In the genomic region with DNA sequence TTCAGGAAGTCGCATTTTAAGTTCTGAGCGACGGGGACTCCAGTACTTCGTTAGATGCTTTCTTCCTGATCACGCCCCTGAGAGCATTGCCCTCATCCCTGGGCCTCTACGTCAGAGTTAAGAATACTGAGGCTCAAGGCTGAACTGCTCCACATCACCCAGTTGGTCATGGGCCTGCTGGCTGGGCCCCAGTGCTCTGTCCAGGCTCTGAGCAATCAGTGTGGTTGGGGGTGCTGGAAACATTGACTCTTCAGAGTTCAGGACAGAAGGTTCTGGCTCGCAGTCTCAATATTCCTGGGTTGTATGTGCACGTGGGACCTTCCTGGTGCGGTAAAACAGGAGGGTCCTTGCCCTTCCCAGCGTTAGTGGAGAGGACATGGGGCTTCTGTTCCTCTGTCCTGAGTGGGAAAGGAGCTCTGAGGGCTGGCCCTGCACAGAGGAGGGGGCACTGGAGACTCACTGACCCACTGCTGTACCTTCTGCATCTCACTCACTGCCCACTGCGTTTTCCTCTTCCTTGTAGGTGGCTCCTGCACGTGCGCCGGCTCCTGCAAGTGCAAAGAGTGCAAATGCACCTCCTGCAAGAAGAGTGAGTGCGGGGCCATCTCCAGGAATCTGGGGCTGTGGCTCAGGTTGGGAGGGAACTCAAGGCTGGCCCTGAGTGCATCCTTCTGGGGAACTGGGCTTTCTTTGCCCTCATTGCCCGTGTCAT, we compare ENCODE assay signal across 8 cellular contexts. TPM values are rescaled to one million over a fixed set of nuclear protein-coding genes. Genes with fewer than 3 reads are reported as not detected.
DNase-seq lines count a peak whose midpoint lies in the region; ATAC-seq and TF ChIP-seq lines count a peak whose summit lies in the region.

No MANE protein-coding gene starts in this region.

- H4K8ac ChIP-seq in IMR-90 (ENCODE audit: low read depth in 2 of 2, low read length in 2 of 2) (peak overlapping the region; percentile 90 to 98), mesenchymal stem cell (ENCODE audit: low read length) (peak overlapping the region; percentile 79)

- TF ChIP-seq RAD21 in IMR-90 (IDR thresholded peaks at IDR 0.05; ENCODE audit: low read length): no peak

- H2AFZ ChIP-seq in IMR-90 (replicated peaks; ENCODE audit: low read length, poor library complexity) (peak overlapping the region; percentile 98), mesenchymal stem cell (ENCODE audit: low read depth, low read length) (peak overlapping the region; percentile 68)

- peaks cover 0 to 7% (median 0%) of the 10 kb centered on the region in 7 donors for H3K9me3 Mint-ChIP-seq in CD14-positive monocyte

- H3K14ac ChIP-seq in IMR-90 (replicated peaks; ENCODE audit: low read depth, low read length): peak overlapping the region; percentile 96
- peak overlapping the region in 1 of 2 experiments; percentile 96 for H3K14ac ChIP-seq in mesenchymal stem cell (ENCODE audit: low read length in 2 of 2)

- H3K27me3 ChIP-seq in IMR-90 (ENCODE audit: control insufficient read depth, insufficient read depth, low read length) (peaks cover 2% of the 10 kb centered on the region), colonic mucosa (no peaks in the 10 kb centered on the region), mesenchymal stem cell (ENCODE audit: control insufficient read depth in 1 of 2, insufficient read depth in 1 of 2, low read length in 2 of 2) (peaks cover 0 to 1% of the 10 kb centered on the region in 2 experiments), uterus (no peaks in the 10 kb centered on the region)

- peak overlapping the region; percentile 88 for H3K56ac ChIP-seq in IMR-90 (ENCODE audit: extremely low read depth, insufficient read depth, low read length)

- DNase-seq in CD14-positive monocyte (ENCODE audit: low spot score): no peak
- peak; percentile 86 for DNase-seq in IMR-90
- DNase-seq in colonic mucosa: peak; percentile 66
- peak; percentile 91 for DNase-seq in mesenchymal stem cell
- peak; percentile 72 to 76 for DNase-seq in uterus
- no peak for DNase-seq in GM10248 (ENCODE audit: extremely low spot score)

- WGBS in IMR-90 (ENCODE audit: extremely low coverage in 2 of 2, insufficient read length in 1 of 2), 2 experiments: 20% methylated on average over 4 of the region's 16 CpGs; no CpG with 5 or more reads in 1 of the 2 experiments
- 16% methylated on average over 13 of the region's 16 CpGs for WGBS in mesenchymal stem cell

- H2BK120ac ChIP-seq in IMR-90 (ENCODE audit: low read depth, low read length) (peak overlapping the region; percentile 86), mesenchymal stem cell (ENCODE audit: low read depth, low read length) (no peak overlapping the region)

- peak overlapping the region; percentile 85 for H3K27ac ChIP-seq in IMR-90 (ENCODE audit: insufficient read depth, low read length)
- peak overlapping the region; percentile 86 for H3K27ac ChIP-seq in colonic mucosa
- H3K27ac ChIP-seq in mesenchymal stem cell (ENCODE audit: low read length, poor library complexity, severe bottlenecking): peak overlapping the region; percentile 55
- peak overlapping the region; percentile 85 to 88 for H3K27ac ChIP-seq in uterus

- H3K4me1 ChIP-seq in IMR-90 (ENCODE audit: control insufficient read depth, insufficient read depth, low read length) (peaks cover 17% of the 10 kb centered on the region), colonic mucosa (peaks cover 3% of the 10 kb centered on the region), mesenchymal stem cell (ENCODE audit: control insufficient read depth, insufficient read depth, low read depth, low read length) (peaks cover 22% of the 10 kb centered on the region), uterus (peaks cover 0 to 3% of the 10 kb centered on the region in 2 donors)

- peak overlapping the region in 4 of 7 donors; percentile 71 to 84 (median 78) for H3K27ac Mint-ChIP-seq in CD14-positive monocyte

- peak overlapping the region; percentile 93 to 98 for H3K4me3 Mint-ChIP-seq in CD14-positive monocyte

- H2BK12ac ChIP-seq in mesenchymal stem cell (ENCODE audit: low read length in 2 of 2): peak overlapping the region; percentile 91 to 92

- peak overlapping the region; percentile 62 for H2AK5ac ChIP-seq in IMR-90 (ENCODE audit: low read depth, low read length)
- peak overlapping the region; percentile 61 for H2AK5ac ChIP-seq in mesenchymal stem cell (ENCODE audit: low read length, severe bottlenecking)

- H3K4ac ChIP-seq in IMR-90 (ENCODE audit: low read depth, low read length): peak overlapping the region; percentile 95
- peak overlapping the region; percentile 63 to 66 for H3K4ac ChIP-seq in mesenchymal stem cell (ENCODE audit: low read depth in 1 of 2, low read length in 2 of 2)

- peak overlapping the region; percentile 97 for H2AK9ac ChIP-seq in IMR-90 (replicated peaks; ENCODE audit: low read depth, low read length, poor library complexity)

- H4K91ac ChIP-seq in IMR-90 (ENCODE audit: insufficient read depth, low read depth, low read length): peak overlapping the region; percentile 96
- peak overlapping the region; percentile 34 for H4K91ac ChIP-seq in mesenchymal stem cell (ENCODE audit: low read length)

- H2BK5ac ChIP-seq in IMR-90 (ENCODE audit: low read depth, low read length, poor library complexity, severe bottlenecking) (peak overlapping the region; percentile 92), mesenchymal stem cell (ENCODE audit: low read depth, low read length, poor library complexity, severe bottlenecking) (no peak overlapping the region)

- H3K4me3 ChIP-seq in IMR-90 (ENCODE audit: insufficient read depth, low read depth, low read length) (peak overlapping the region; percentile 51), colonic mucosa (peak overlapping the region; percentile 79), mesenchymal stem cell (ENCODE audit: insufficient read depth in 1 of 2, low read depth in 1 of 2, low read length in 2 of 2) (peak overlapping the region; percentile 61 to 81), uterus (peak overlapping the region; percentile 46 to 54)

- H2BK20ac ChIP-seq in IMR-90 (ENCODE audit: low read depth, low read length): peak overlapping the region; percentile 30; the same call in 1 of the 2 replicates

- TSS peak; percentile 98 for BruUV-seq in IMR-90 (replicated peaks; lab: Mats Ljungman, UMichigan)

- H2BK15ac ChIP-seq in IMR-90 (ENCODE audit: low read depth, low read length): peak overlapping the region; percentile 52; the same call in 2 of the 3 replicates
- H2BK15ac ChIP-seq in mesenchymal stem cell (ENCODE audit: low read depth, poor library complexity, severe bottlenecking): peak overlapping the region; percentile 65

- TF ChIP-seq POLR2A in IMR-90 (IDR thresholded peaks at IDR 0.05; ENCODE audit: low read depth, low read length): peak; percentile 18
- no peak for TF ChIP-seq POLR2A in uterus (IDR thresholded peaks at IDR 0.05)

- dilution Hi-C loops in IMR-90 (cut with HindIII; ENCODE audit: low sequenced_read_pairs, unreplicated experiment): no loop called here

- H3K36me3 Mint-ChIP-seq in CD14-positive monocyte: peaks cover 0 to 5% of the 10 kb centered on the region in 2 donors

- peak overlapping the region; percentile 96 for H4K5ac ChIP-seq in IMR-90 (ENCODE audit: low read depth, low read length)

- peak overlapping the region; percentile 84 for H3K9ac ChIP-seq in IMR-90 (ENCODE audit: low read depth, low read length)
- peak overlapping the region; percentile 89 to 100 for H3K9ac ChIP-seq in colonic mucosa (ENCODE audit: low read depth in 2 of 2, low read length in 2 of 2)
- peak overlapping the region; percentile 94 for H3K9ac ChIP-seq in mesenchymal stem cell (ENCODE audit: low read length)

- H3K9me3 ChIP-seq in IMR-90 (ENCODE audit: control insufficient read depth, insufficient read depth, low read length) (no peaks in the 10 kb centered on the region), colonic mucosa (no peaks in the 10 kb centered on the region), mesenchymal stem cell (ENCODE audit: control insufficient read depth, low read length) (no peaks in the 10 kb centered on the region), uterus (no peaks in the 10 kb centered on the region)

- H3K4me2 ChIP-seq in IMR-90 (ENCODE audit: low read depth, low read length) (peak overlapping the region; percentile 94), mesenchymal stem cell (ENCODE audit: low read length, poor library complexity, severe bottlenecking) (peak overlapping the region; percentile 76)

- peaks cover 27% of the 10 kb centered on the region for H3K4me1 Mint-ChIP-seq in CD14-positive monocyte

- H3K79me1 ChIP-seq in IMR-90 (ENCODE audit: low read depth in 1 of 2, low read length in 2 of 2) (peaks cover 3 to 13% of the 10 kb centered on the region in 2 experiments; a peak in 3 of 4 replicates), mesenchymal stem cell (replicated peaks; ENCODE audit: low read length, poor library complexity, severe bottlenecking) (no peaks in the 10 kb centered on the region)

- intact Hi-C loops in CD14-positive monocyte (cut with micrococcal nuclease): no loop called here
- intact Hi-C loops in IMR-90 (cut with micrococcal nuclease): loop anchor here (2.0 to 5.0 kb wide), 2 partner anchors 17 to 56 kb away; a partner anchor contains a TSS
- intact Hi-C loops in colonic mucosa (cut with DNase I): no loop called here
- intact Hi-C loops in uterus (cut with DNase I; ENCODE audit: low total_unique reads): no loop called here

- peaks cover 48 to 68% (median 61%) of the 10 kb centered on the region in 3 donors for H3K27me3 Mint-ChIP-seq in CD14-positive monocyte (ENCODE audit: low read depth in 3 of 3)

- H3K18ac ChIP-seq in IMR-90 (ENCODE audit: low read depth, low read length) (peak overlapping the region; percentile 91), mesenchymal stem cell (ENCODE audit: low read depth in 1 of 2, low read length in 2 of 2) (peak overlapping the region; percentile 82 to 90)

- H3K9me1 ChIP-seq in IMR-90 (ENCODE audit: insufficient read depth, low read length): peaks cover 4% of the 10 kb centered on the region; the same call in 1 of the 2 replicates

- in situ Hi-C loops in IMR-90 (cut with MboI; ENCODE audit: low sequenced_read_pairs): no loop called here

- H3K23ac ChIP-seq in IMR-90 (ENCODE audit: low read depth, low read length) (peak overlapping the region; percentile 96), mesenchymal stem cell (ENCODE audit: low read length in 2 of 2) (peak overlapping the region in 1 of 2 experiments; percentile 23)

- TF ChIP-seq CTCF in CD14-positive monocyte (IDR thresholded peaks at IDR 0.05): no peak
- TF ChIP-seq CTCF in IMR-90 (conservative IDR thresholded peaks at IDR 0.05; ENCODE audit: low read depth, low read length): no peak
- TF ChIP-seq CTCF in colonic mucosa (IDR thresholded peaks at IDR 0.05): no peak
- no peak for TF ChIP-seq CTCF in uterus (IDR thresholded peaks at IDR 0.05)
- TF ChIP-seq CTCF in GM10248 (IDR thresholded peaks at IDR 0.05; ENCODE audit: control extremely low read depth, extremely low read depth, low read depth, missing control alignments): no peak

- POLR2A ChIA-PET in IMR-90 (lab: Charles Lee; ENCODE audit: unreplicated experiment): interaction anchor here (0.6 to 3.8 kb wide), 3 partner anchors 9 to 409 kb away, joined by 3 to 37 read pairs (median 12); a partner anchor contains a TSS
- POLR2A ChIA-PET in GM10248 (lab: Yijun Ruan, JAX): interaction anchor here (0.6 kb wide), 1 partner anchor 9 kb away, joined by 3 read pairs; no protein-coding TSS in a partner anchor

- CTCF ChIA-PET in IMR-90 (lab: Yijun Ruan, JAX) (no interaction called here), GM10248 (lab: Yijun Ruan, JAX) (interaction anchor here (1.0 to 1.5 kb wide), 6 partner anchors 8 to 240 kb away, joined by 3 to 4 read pairs (median 4); no protein-coding TSS in a partner anchor)

- H3K36me3 ChIP-seq in IMR-90 (ENCODE audit: control insufficient read depth, insufficient read depth, low read length): no peaks in the 10 kb centered on the region
- H3K36me3 ChIP-seq in colonic mucosa: no peaks in the 10 kb centered on the region
- no peaks in the 10 kb centered on the region for H3K36me3 ChIP-seq in mesenchymal stem cell (ENCODE audit: control insufficient read depth in 1 of 2, insufficient read depth in 2 of 2, low read depth in 1 of 2, low read length in 2 of 2)
- no peaks in the 10 kb centered on the region for H3K36me3 ChIP-seq in uterus

- ATAC-seq in IMR-90 (ENCODE audit: low read depth) (peak; percentile 70), HG03280 (IDR thresholded peaks at IDR 0.05; ENCODE audit: unreplicated experiment) (no peak), GM21717 (IDR thresholded peaks at IDR 0.05; ENCODE audit: unreplicated experiment) (no peak)

- no peaks in the 10 kb centered on the region for H4K20me1 ChIP-seq in IMR-90 (ENCODE audit: insufficient read depth, low read length)

RNA-seq across cellular contexts. Expression of a gene that starts 0.5 kb away (rescaled TPM):
- polyA plus RNA-seq in CD14-positive monocyte (1 to 10 TPM; 1.3 to 4.0 TPM), IMR-90 (2012; rRNA removed) (733 and 821 TPM in 2 replicates)
- total RNA-seq in IMR-90 (2012; rRNA removed) (137 and 166 TPM in 2 replicates), colonic mucosa (100 to 1,000 TPM; 251 to 359 TPM), uterus (10 to 100 TPM in 2 of 4 donors, under 1 TPM in 1, not detected in 1; 0.48 to 51.9 (median 51.2) TPM)
- 236 and 418 TPM in 2 replicates for polyA plus RNA-seq in IMR-90 (2012; cell fraction: cytosol; rRNA removed)
- 56.6 and 97.9 TPM in 2 replicates for polyA plus RNA-seq in IMR-90 (2012; cell fraction: nucleus; rRNA removed; ENCODE audit: low replicate concordance)
- polyA plus RNA-seq in mesenchymal stem cell (2013, experiment 1 of 2): 93.8 TPM
- 92.9 TPM for polyA plus RNA-seq in mesenchymal stem cell (2013, experiment 2 of 2)

RNA-seq across cellular contexts. Expression of a gene that starts 6.4 kb away (rescaled TPM):
- not detected for polyA plus RNA-seq in CD14-positive monocyte
- total RNA-seq in IMR-90 (2012; rRNA removed): not detected in 2 replicates
- 0.10 TPM in 1 of 2 replicates, not detected in the other for polyA plus RNA-seq in IMR-90 (2012; rRNA removed)
- polyA plus RNA-seq in IMR-90 (2012; cell fraction: cytosol; rRNA removed): not detected in 2 replicates
- polyA plus RNA-seq in IMR-90 (2012; cell fraction: nucleus; rRNA removed; ENCODE audit: low replicate concordance): not detected in 2 replicates
- total RNA-seq in colonic mucosa: 10 to 100 TPM; 19.0 to 21.2 TPM
- 0.08 TPM for polyA plus RNA-seq in mesenchymal stem cell (2013, experiment 1 of 2)
- not detected for polyA plus RNA-seq in mesenchymal stem cell (2013, experiment 2 of 2)
- 10 to 100 TPM in 1 of 4 donors, 1 to 10 TPM in 1, not detected in 2; 6.2 to 16.6 TPM for total RNA-seq in uterus

RNA-seq across cellular contexts. Expression of a gene that starts 12.4 kb away (rescaled TPM):
- polyA plus RNA-seq in CD14-positive monocyte (not detected), IMR-90 (2012; rRNA removed) (0.60 and 1.6 TPM in 2 replicates)
- total RNA-seq in IMR-90 (2012; rRNA removed) (1.9 TPM in 1 of 2 replicates, not detected in the other), colonic mucosa (10 to 100 TPM in 1 of 2 donors, 1 to 10 TPM in 1; 5.5 to 10.2 TPM), uterus (10 to 100 TPM in 1 of 4 donors, not detected in 3; 13.8 TPM)
- polyA plus RNA-seq in IMR-90 (2012; cell fraction: cytosol; rRNA removed): 0.55 and 0.92 TPM in 2 replicates
- 0.87 TPM in 1 of 2 replicates, not detected in the other for polyA plus RNA-seq in IMR-90 (2012; cell fraction: nucleus; rRNA removed; ENCODE audit: low replicate concordance)
- 0.68 TPM for polyA plus RNA-seq in mesenchymal stem cell (2013, experiment 1 of 2)
- 0.60 TPM for polyA plus RNA-seq in mesenchymal stem cell (2013, experiment 2 of 2)

RNA-seq across cellular contexts. Expression of a gene that starts 17.7 kb away (rescaled TPM):
- polyA plus RNA-seq in CD14-positive monocyte: 100 to 1,000 TPM; 126 to 228 TPM
- total RNA-seq in IMR-90 (2012; rRNA removed): 25.5 and 55.5 TPM in 2 replicates
- 588 and 621 TPM in 2 replicates for polyA plus RNA-seq in IMR-90 (2012; rRNA removed)
- 222 and 299 TPM in 2 replicates for polyA plus RNA-seq in IMR-90 (2012; cell fraction: cytosol; rRNA removed)
- polyA plus RNA-seq in IMR-90 (2012; cell fraction: nucleus; rRNA removed; ENCODE audit: low replicate concordance): 139 and 191 TPM in 2 replicates
- total RNA-seq in colonic mucosa: 100 to 1,000 TPM; 239 to 320 TPM
- 1,482 TPM for polyA plus RNA-seq in mesenchymal stem cell (2013, experiment 1 of 2)
- 1,482 TPM for polyA plus RNA-seq in mesenchymal stem cell (2013, experiment 2 of 2)
- 100 to 1,000 TPM in 1 of 4 donors, 10 to 100 TPM in 1, under 1 TPM in 2; 0.69 to 152 (median 17.4) TPM for total RNA-seq in uterus

RNA-seq across cellular contexts. Expression of a gene that starts 25.6 kb away (rescaled TPM):
- polyA plus RNA-seq in CD14-positive monocyte: not detected
- not detected in 2 replicates for total RNA-seq in IMR-90 (2012; rRNA removed)
- not detected in 2 replicates for polyA plus RNA-seq in IMR-90 (2012; rRNA removed)
- not detected in 2 replicates for polyA plus RNA-seq in IMR-90 (2012; cell fraction: cytosol; rRNA removed)
- polyA plus RNA-seq in IMR-90 (2012; cell fraction: nucleus; rRNA removed; ENCODE audit: low replicate concordance): not detected in 2 replicates
- total RNA-seq in colonic mucosa: not detected
- polyA plus RNA-seq in mesenchymal stem cell (2013, experiment 1 of 2): not detected
- not detected for polyA plus RNA-seq in mesenchymal stem cell (2013, experiment 2 of 2)
- total RNA-seq in uterus: not detected

Comparison
In these comparisons a context has a peak if more than half of its experiments do, and no peak if none do; other contexts are left out.
1. DNase-seq: peak in IMR-90 (single experiment), colonic mucosa (single experiment), mesenchymal stem cell (single experiment) and uterus (2 of 2); none in CD14-positive monocyte (single experiment) and GM10248 (single experiment).
2. Peak in every context shown above with its lines, with median percentiles within 50 percentile points of each other: H3K27ac ChIP-seq, H3K4me3 ChIP-seq and H3K9ac ChIP-seq.